Comparison of ENCODE assay signal across 1 cellular context in genomic region chr13:75760182-75760981, GRCh38.
A peak's percentile ranks its signal among the peaks of the same experiment; 100 is the strongest.
TF ChIP-seq lines count a peak whose summit lies in the region.

No MANE protein-coding gene starts in this region.

TF ChIP-seq in HepG2, 621 proteins besides CTCF, POLR2A, EP300 and RAD21 (continued from another document and continues in another):
- TF ChIP-seq SNAPC2 (CRISPR knock-in tag; IDR thresholded peaks at IDR 0.05) (peak; percentile 83; the same call in 1 of the 2 replicates), RFXANK (CRISPR knock-in tag; IDR thresholded peaks at IDR 0.05) (0 out of 2 replicates have a peak, but pooled peaks have one; percentile 51), NCOA1 (CRISPR knock-in tag; IDR thresholded peaks at IDR 0.05) (no peak), ZFP36 (IDR thresholded peaks at IDR 0.05; ENCODE audit: borderline replicate concordance, low read depth, low read length, partially characterized antibody) (no peak), POLR2AphosphoS2 (IDR thresholded peaks at IDR 0.05; ENCODE audit: low read depth, low read length) (no peak), FOXJ3 (CRISPR knock-in tag; IDR thresholded peaks at IDR 0.05; ENCODE audit: borderline replicate concordance) (peak; percentile 76; the same call in 1 of the 2 replicates), ZNF362 (CRISPR knock-in tag; IDR thresholded peaks at IDR 0.05; ENCODE audit: borderline replicate concordance) (peak; percentile 93), MAF1 (CRISPR knock-in tag; IDR thresholded peaks at IDR 0.05; ENCODE audit: borderline replicate concordance) (no peak), MNT (IDR thresholded peaks at IDR 0.05) (0 out of 2 replicates have a peak, but pooled peaks have one; percentile 15), KDM5B (CRISPR knock-in tag; IDR thresholded peaks at IDR 0.05; ENCODE audit: borderline replicate concordance) (no peak), ZNF337 (CRISPR knock-in tag; IDR thresholded peaks at IDR 0.05; ENCODE audit: borderline replicate concordance, low read depth) (no peak), JUNB (CRISPR knock-in tag; IDR thresholded peaks at IDR 0.05; ENCODE audit: borderline replicate concordance) (no peak), ATF1 (CRISPR knock-in tag; IDR thresholded peaks at IDR 0.05) (peak; percentile 76), NR3C1 (CRISPR knock-in tag; IDR thresholded peaks at IDR 0.05) (no peak), ZNF10 (CRISPR knock-in tag; IDR thresholded peaks at IDR 0.05; ENCODE audit: borderline replicate concordance, low read depth) (no peak), KLF15 (CRISPR knock-in tag; IDR thresholded peaks at IDR 0.05; ENCODE audit: borderline replicate concordance) (no peak), ATAD3A (CRISPR knock-in tag; IDR thresholded peaks at IDR 0.05) (no peak), PRDM15 (CRISPR knock-in tag; IDR thresholded peaks at IDR 0.05) (no peak), NFIC (IDR thresholded peaks at IDR 0.05; ENCODE audit: low read length) (peak; percentile 31; the same call in 1 of the 2 replicates), RBM22 (optimal IDR thresholded peaks at IDR 0.05; ENCODE audit: low read length) (no peak), NCOA2 (CRISPR knock-in tag; IDR thresholded peaks at IDR 0.05) (peak; percentile 80), ZNF790 (CRISPR knock-in tag; IDR thresholded peaks at IDR 0.05; ENCODE audit: borderline replicate concordance) (no peak), ZNF644 (CRISPR knock-in tag; IDR thresholded peaks at IDR 0.05; ENCODE audit: low read depth) (no peak), ZNF83 (CRISPR knock-in tag; IDR thresholded peaks at IDR 0.05; ENCODE audit: borderline replicate concordance) (no peak), CBFB (CRISPR knock-in tag; IDR thresholded peaks at IDR 0.05) (no peak), BORCS8-MEF2B (CRISPR knock-in tag; IDR thresholded peaks at IDR 0.05) (no peak), POGZ (CRISPR knock-in tag; IDR thresholded peaks at IDR 0.05) (peak; percentile 88), CHCHD3 (CRISPR knock-in tag; IDR thresholded peaks at IDR 0.05) (no peak), NR2F6 (IDR thresholded peaks at IDR 0.05) (peak; percentile 32; the same call in 1 of the 2 replicates), NR2F6 (CRISPR knock-in tag; IDR thresholded peaks at IDR 0.05) (peak; percentile 56), HMG20B (CRISPR knock-in tag; conservative IDR thresholded peaks at IDR 0.05) (no peak; the same call in 1 of the 2 replicates), MYC (CRISPR knock-in tag; IDR thresholded peaks at IDR 0.05; ENCODE audit: borderline replicate concordance) (no peak), GPBP1L1 (CRISPR knock-in tag; IDR thresholded peaks at IDR 0.05) (no peak), ZNF33B (CRISPR knock-in tag; IDR thresholded peaks at IDR 0.05) (no peak), ZBTB25 (CRISPR knock-in tag; IDR thresholded peaks at IDR 0.05) (no peak; the same call in 1 of the 2 replicates), ADNP (CRISPR knock-in tag; IDR thresholded peaks at IDR 0.05) (no peak), SNAI1 (CRISPR knock-in tag; IDR thresholded peaks at IDR 0.05; ENCODE audit: borderline replicate concordance) (no peak), SMAD9 (CRISPR knock-in tag; IDR thresholded peaks at IDR 0.05) (no peak), HNRNPL (IDR thresholded peaks at IDR 0.05; ENCODE audit: low read depth, low read length) (0 out of 2 replicates have a peak, but pooled peaks have one; percentile 54), ZNF768 (CRISPR knock-in tag; IDR thresholded peaks at IDR 0.05) (no peak), HNF4G (IDR thresholded peaks at IDR 0.05; ENCODE audit: borderline replicate concordance, low read depth, low read length) (peak; percentile 82), HNF4G (CRISPR knock-in tag; IDR thresholded peaks at IDR 0.05; ENCODE audit: borderline replicate concordance, low read depth) (peak; percentile 61; the same call in 1 of the 2 replicates), NCOR1 (IDR thresholded peaks at IDR 0.05; ENCODE audit: borderline replicate concordance, low read length) (peak; percentile 78; the same call in 1 of the 2 replicates), KAT8 (CRISPR knock-in tag; IDR thresholded peaks at IDR 0.05) (peak; percentile 46), PBX3 (CRISPR knock-in tag; IDR thresholded peaks at IDR 0.05; ENCODE audit: borderline replicate concordance) (no peak), FOXK2 (IDR thresholded peaks at IDR 0.05) (peak; percentile 46; the same call in 1 of the 2 replicates), FOXM1 (CRISPR knock-in tag; IDR thresholded peaks at IDR 0.05) (peak; percentile 28; the same call in 1 of the 2 replicates), ZNF75D (CRISPR knock-in tag; IDR thresholded peaks at IDR 0.05; ENCODE audit: borderline replicate concordance) (no peak), ZNF660 (CRISPR knock-in tag; IDR thresholded peaks at IDR 0.05; ENCODE audit: borderline replicate concordance, low read depth) (no peak), MXD3 (CRISPR knock-in tag; IDR thresholded peaks at IDR 0.05) (no peak), SPEN (CRISPR knock-in tag; IDR thresholded peaks at IDR 0.05; ENCODE audit: low read depth) (peak; percentile 34; the same call in 1 of the 2 replicates), TOE1 (CRISPR knock-in tag; IDR thresholded peaks at IDR 0.05) (no peak), ZNF616 (CRISPR knock-in tag; IDR thresholded peaks at IDR 0.05; ENCODE audit: low read depth) (no peak), ZNF7 (CRISPR knock-in tag; IDR thresholded peaks at IDR 0.05) (no peak), HOXA9 (CRISPR knock-in tag; IDR thresholded peaks at IDR 0.05; ENCODE audit: borderline replicate concordance) (no peak), ZHX2 (IDR thresholded peaks at IDR 0.05; ENCODE audit: low read depth) (peak; percentile 35; the same call in 1 of the 2 replicates), ZHX2 (CRISPR knock-in tag; IDR thresholded peaks at IDR 0.05; ENCODE audit: borderline replicate concordance) (no peak), MEF2D (CRISPR knock-in tag; IDR thresholded peaks at IDR 0.05) (peak; percentile 63; the same call in 1 of the 2 replicates)
